8 cellular contexts compared by ENCODE assay signal in the genomic region with DNA sequence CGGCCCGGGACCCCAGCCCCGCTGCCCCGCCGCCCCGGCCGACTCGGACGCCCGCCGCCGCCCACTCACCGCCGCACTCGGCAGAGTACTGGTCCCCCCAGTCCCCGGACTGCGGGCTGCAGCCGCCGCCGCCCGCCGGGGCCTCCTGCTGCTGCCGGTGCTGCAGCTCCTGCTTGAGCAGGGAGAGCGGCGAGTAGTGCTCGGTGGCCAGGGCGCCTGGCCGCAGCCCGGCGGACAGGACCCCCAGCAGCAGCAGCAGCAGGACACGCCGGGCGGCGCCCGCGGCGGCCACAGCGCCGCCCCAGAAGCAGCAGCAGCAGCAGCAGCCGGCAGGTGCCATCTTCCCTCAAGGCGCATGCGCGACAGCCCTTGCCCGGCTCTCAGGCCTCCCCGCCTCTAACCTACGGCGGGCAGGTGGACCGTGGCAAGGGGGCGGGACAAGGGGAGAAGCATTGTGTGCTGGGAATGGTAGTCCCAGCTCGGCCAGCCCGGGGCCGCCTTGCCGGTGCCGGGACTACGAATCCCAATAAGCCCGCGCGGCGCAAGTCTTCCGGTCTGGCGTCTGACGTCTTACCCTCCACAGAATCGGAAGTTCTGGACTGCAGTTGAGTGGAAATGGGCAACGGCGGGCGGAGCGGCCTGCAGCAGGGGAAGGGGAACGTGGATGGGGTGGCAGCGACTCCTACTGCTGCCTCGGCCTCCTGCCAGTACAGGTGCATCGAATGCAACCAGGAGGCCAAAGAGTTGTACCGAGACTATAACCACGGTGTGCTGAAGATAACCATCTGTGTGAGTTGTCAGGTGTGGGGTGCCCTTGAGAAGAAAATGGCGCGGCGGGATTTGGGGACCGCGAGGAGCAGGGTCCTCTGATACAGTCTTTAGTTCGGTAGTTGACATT. TPM values are rescaled to one million over a fixed set of nuclear protein-coding genes. Genes with fewer than 3 reads are reported as not detected.
DNase-seq lines count a peak whose midpoint lies in the region; ATAC-seq and TF ChIP-seq lines count a peak whose summit lies in the region.

A gene (plus strand): TSS at position 604 of the 898 bp plus-strand sequence. CDS start 12 bp downstream, at position 616.
A gene with protein sequence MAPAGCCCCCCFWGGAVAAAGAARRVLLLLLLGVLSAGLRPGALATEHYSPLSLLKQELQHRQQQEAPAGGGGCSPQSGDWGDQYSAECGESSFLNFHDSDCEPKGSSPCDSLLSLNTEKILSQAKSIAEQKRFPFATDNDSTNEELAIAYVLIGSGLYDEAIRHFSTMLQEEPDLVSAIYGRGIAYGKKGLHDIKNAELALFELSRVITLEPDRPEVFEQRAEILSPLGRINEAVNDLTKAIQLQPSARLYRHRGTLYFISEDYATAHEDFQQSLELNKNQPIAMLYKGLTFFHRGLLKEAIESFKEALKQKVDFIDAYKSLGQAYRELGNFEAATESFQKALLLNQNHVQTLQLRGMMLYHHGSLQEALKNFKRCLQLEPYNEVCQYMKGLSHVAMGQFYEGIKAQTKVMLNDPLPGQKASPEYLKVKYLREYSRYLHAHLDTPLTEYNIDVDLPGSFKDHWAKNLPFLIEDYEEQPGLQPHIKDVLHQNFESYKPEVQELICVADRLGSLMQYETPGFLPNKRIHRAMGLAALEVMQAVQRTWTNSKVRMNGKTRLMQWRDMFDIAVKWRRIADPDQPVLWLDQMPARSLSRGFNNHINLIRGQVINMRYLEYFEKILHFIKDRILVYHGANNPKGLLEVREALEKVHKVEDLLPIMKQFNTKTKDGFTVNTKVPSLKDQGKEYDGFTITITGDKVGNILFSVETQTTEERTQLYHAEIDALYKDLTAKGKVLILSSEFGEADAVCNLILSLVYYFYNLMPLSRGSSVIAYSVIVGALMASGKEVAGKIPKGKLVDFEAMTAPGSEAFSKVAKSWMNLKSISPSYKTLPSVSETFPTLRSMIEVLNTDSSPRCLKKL (minus strand): TSS at position 371 of the 898 bp plus-strand sequence. CDS start 31 bp downstream, at position 340.

- H3K4me1 ChIP-seq in breast epithelium (peaks cover 0 to 6% of the 10 kb centered on the region in 2 donors), iPS-18a (ENCODE audit: control insufficient read depth, low read depth, low read length) (peaks cover 10% of the 10 kb centered on the region), skeletal muscle tissue (ENCODE audit: control insufficient read depth in 3 of 3, insufficient read depth in 3 of 3, low read length in 3 of 3) (peaks cover 4 to 18% (median 15%) of the 10 kb centered on the region in 3 donors)

- peak; percentile 99 for DNase-seq in AG08395 (ENCODE audit: low spot score)
- peak; percentile 99 for DNase-seq in NCI-H2196 treated with DMSO at 0.1 percent for 48 hours (lab: John Stamatoyannopoulos, UW; ENCODE audit: unreplicated experiment)
- peak; percentile 98 for DNase-seq in breast epithelium (ENCODE audit: low spot score in 2 of 2)

- H3K27ac ChIP-seq in VCaP, result peak within 1 kb of the TSS; percentile 82
- peak within 1 kb of the TSS; percentile 46 to 73 for H3K27ac ChIP-seq in breast epithelium
- no peak within 1 kb of the TSS for H3K27ac ChIP-seq in iPS-18a (ENCODE audit: low read length)
- peak within 1 kb of the TSS; percentile 39 for H3K27ac ChIP-seq in skeletal muscle tissue (ENCODE audit: low read depth, low read length)

- H3K4me3 ChIP-seq in breast epithelium (peak within 1 kb of the TSS; percentile 80 to 98 (median 87)), iPS-18a (ENCODE audit: low read length) (peak within 1 kb of the TSS; percentile 98), skeletal muscle tissue (ENCODE audit: low read length in 3 of 3) (peak within 1 kb of the TSS; percentile 95 to 97 (median 95))

- TF ChIP-seq POLR2A in breast epithelium (IDR thresholded peaks at IDR 0.05), result peak; percentile 19

- TF ChIP-seq CTCF in VCaP (conservative IDR thresholded peaks at IDR 0.05), result peak; percentile 79
- peak in 2 of 3 donors; percentile 10 to 12 for TF ChIP-seq CTCF in breast epithelium (IDR thresholded peaks at IDR 0.05)

- peak; percentile 91 for ATAC-seq in GM18873 (IDR thresholded peaks at IDR 0.05; ENCODE audit: low FRiP score, unreplicated experiment)
- ATAC-seq in HG03139 (IDR thresholded peaks at IDR 0.05; ENCODE audit: unreplicated experiment), result peak; percentile 85

- H3K36me3 ChIP-seq in breast epithelium, result no peaks in the 10 kb centered on the region
- H3K36me3 ChIP-seq in iPS-18a (ENCODE audit: control insufficient read depth, low read depth, low read length), result no peaks in the 10 kb centered on the region
- peaks cover 2 to 8% (median 5%) of the 10 kb centered on the region in 3 donors for H3K36me3 ChIP-seq in skeletal muscle tissue (ENCODE audit: control insufficient read depth in 3 of 3, insufficient read depth in 3 of 3, low read length in 3 of 3)

- H3K9ac ChIP-seq in iPS-18a (ENCODE audit: low read length) (peak within 1 kb of the TSS; percentile 59), skeletal muscle tissue (ENCODE audit: low read depth in 1 of 3, low read length in 3 of 3) (peak within 1 kb of the TSS; percentile 66 to 86 (median 80))

- intact Hi-C loops in breast epithelium (cut with DNase I; ENCODE audit: low total_unique reads), result no loop called here

- no peaks in the 10 kb centered on the region for H3K9me3 ChIP-seq in breast epithelium
- no peaks in the 10 kb centered on the region for H3K9me3 ChIP-seq in iPS-18a (ENCODE audit: control insufficient read depth, low read depth, low read length)
- H3K9me3 ChIP-seq in skeletal muscle tissue (ENCODE audit: control insufficient read depth in 3 of 3, low read length in 3 of 3), result no peaks in the 10 kb centered on the region

- H3K27me3 ChIP-seq in breast epithelium (no peaks in the 10 kb centered on the region), iPS-18a (ENCODE audit: control insufficient read depth, insufficient read depth, low read length) (peaks cover 59% of the 10 kb centered on the region), skeletal muscle tissue (ENCODE audit: control insufficient read depth in 3 of 3, insufficient read depth in 3 of 3, low read length in 3 of 3) (no peaks in the 10 kb centered on the region)

RNA-seq across cellular contexts. Expression of the first gene that starts in this region (rescaled TPM):
- total RNA-seq in breast epithelium (10 to 100 TPM; 20.8 to 23.0 (median 21.0) TPM), skeletal muscle tissue (10.4 TPM)

RNA-seq across cellular contexts. Expression of the second gene that starts in this region (rescaled TPM):
- 10 to 100 TPM; 20.5 to 26.6 (median 22.0) TPM for total RNA-seq in breast epithelium
- 20.4 TPM for total RNA-seq in skeletal muscle tissue
